1 cellular context compared by ENCODE assay signal in the genomic region with DNA sequence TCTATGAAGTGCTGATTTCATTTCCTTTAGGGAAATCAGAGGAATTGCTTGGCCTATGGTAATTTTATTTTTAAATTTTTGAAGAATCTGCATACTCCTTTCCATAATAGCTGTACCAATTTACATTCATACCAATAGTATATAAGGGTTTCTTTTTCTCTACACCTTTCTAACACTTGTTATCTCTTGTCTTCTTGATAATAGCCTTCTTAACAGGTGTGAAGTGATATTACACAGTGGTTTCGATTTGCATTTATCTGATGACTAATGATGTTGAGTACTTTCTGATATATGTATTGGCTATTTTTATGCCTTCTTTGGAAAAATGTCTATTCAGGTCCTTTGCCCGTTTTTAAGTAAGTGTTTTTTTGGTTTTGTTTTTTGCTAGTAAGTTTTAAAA.
A peak's percentile ranks its signal among the peaks of the same experiment; 100 is the strongest.
TF ChIP-seq lines count a peak whose summit lies in the region.

No MANE protein-coding gene starts in this region.

TF ChIP-seq in K562, 482 proteins besides CTCF, POLR2A, EP300 and RAD21:
- TF ChIP-seq PTTG1 (tag; IDR thresholded peaks at IDR 0.05; ENCODE audit: low read depth) (no peak), ZNF316 (IDR thresholded peaks at IDR 0.05) (peak; percentile 32; the same call in 1 of the 2 replicates), NR3C1 (CRISPR knock-in tag; IDR thresholded peaks at IDR 0.05) (no peak)
